ENCODE assay signal across 8 cellular contexts in genomic region chr11:108498816-108499408, GRCh38. TPM values are rescaled to one million over a fixed set of nuclear protein-coding genes. Genes with fewer than 3 reads are reported as not detected.
DNase-seq lines count a peak whose midpoint lies in the region; ATAC-seq and TF ChIP-seq lines count a peak whose summit lies in the region.

No MANE protein-coding gene starts in this region.

- ATAC-seq in central memory CD8-positive, alpha-beta T cell (replicated peaks; ENCODE audit: extremely low read depth, poor library complexity, severe bottlenecking): no peak
- ATAC-seq in GM18520 (IDR thresholded peaks at IDR 0.05; ENCODE audit: unreplicated experiment): no peak

- H3K27ac ChIP-seq in vagina: peak overlapping the region; percentile 98

- no peak for TF ChIP-seq CTCF in mesothelial cell of epicardium (IDR thresholded peaks at IDR 0.05; ENCODE audit: unreplicated experiment)
- TF ChIP-seq CTCF in vagina (IDR thresholded peaks at IDR 0.05): no peak

- H3K9me3 Mint-ChIP-seq in activated naive CD4-positive, alpha-beta T cell treated with anti-CD3 and anti-CD28 coated beads, Interleukin-2, amount 50 U/mL, for 24 hours: no peaks in the 10 kb centered on the region
- no peaks in the 10 kb centered on the region for H3K9me3 Mint-ChIP-seq in central memory CD8-positive, alpha-beta T cell
- no peaks in the 10 kb centered on the region for H3K9me3 Mint-ChIP-seq in mesothelial cell of epicardium

- no peak for DNase-seq in activated naive CD4-positive, alpha-beta T cell (lab: John Stamatoyannopoulos, UW)
- no peak for DNase-seq in central memory CD8-positive, alpha-beta T cell (ENCODE audit: low spot score in 2 of 2)
- DNase-seq in mesothelial cell of epicardium (ENCODE audit: low spot score in 2 of 2, unreplicated experiment in 2 of 2) (no peak), vagina (ENCODE audit: extremely low spot score in 2 of 2) (no peak), kidney glomerular epithelial cell (lab: John Stamatoyannopoulos, UW) (no peak), SW 1271 (lab: John Stamatoyannopoulos, UW) (no peak)

- peak overlapping the region; percentile 89 for H3K4me3 Mint-ChIP-seq in activated naive CD4-positive, alpha-beta T cell treated with anti-CD3 and anti-CD28 coated beads, Interleukin-2, amount 50 U/mL, for 24 hours
- peak overlapping the region; percentile 90 for H3K4me3 Mint-ChIP-seq in central memory CD8-positive, alpha-beta T cell
- peak overlapping the region; percentile 75 for H3K4me3 Mint-ChIP-seq in mesothelial cell of epicardium

- H3K36me3 ChIP-seq in vagina: no peaks in the 10 kb centered on the region

- H3K4me1 Mint-ChIP-seq in activated naive CD4-positive, alpha-beta T cell treated with anti-CD3 and anti-CD28 coated beads, Interleukin-2, amount 50 U/mL, for 24 hours: peaks cover 33% of the 10 kb centered on the region
- H3K4me1 Mint-ChIP-seq in central memory CD8-positive, alpha-beta T cell: peaks cover 18% of the 10 kb centered on the region
- H3K4me1 Mint-ChIP-seq in mesothelial cell of epicardium: peaks cover 53% of the 10 kb centered on the region

- H3K27me3 ChIP-seq in vagina: no peaks in the 10 kb centered on the region

- peak overlapping the region; percentile 59 to 92 for H3K4me3 ChIP-seq in vagina

- no peaks in the 10 kb centered on the region for H3K36me3 Mint-ChIP-seq in activated naive CD4-positive, alpha-beta T cell treated with anti-CD3 and anti-CD28 coated beads, Interleukin-2, amount 50 U/mL, for 24 hours
- H3K36me3 Mint-ChIP-seq in central memory CD8-positive, alpha-beta T cell (ENCODE audit: insufficient read depth): peaks cover 8% of the 10 kb centered on the region
- peaks cover 2% of the 10 kb centered on the region for H3K36me3 Mint-ChIP-seq in mesothelial cell of epicardium

- intact Hi-C loops in vagina (cut with DNase I): no loop called here

- H3K9me3 ChIP-seq in vagina: no peaks in the 10 kb centered on the region

- H3K27ac Mint-ChIP-seq in activated naive CD4-positive, alpha-beta T cell treated with anti-CD3 and anti-CD28 coated beads, Interleukin-2, amount 50 U/mL, for 24 hours: peak overlapping the region; percentile 92
- H3K27ac Mint-ChIP-seq in central memory CD8-positive, alpha-beta T cell (ENCODE audit: low read depth): peak overlapping the region; percentile 94
- H3K27ac Mint-ChIP-seq in mesothelial cell of epicardium: peak overlapping the region; percentile 91

- TF ChIP-seq POLR2A in vagina (IDR thresholded peaks at IDR 0.05): no peak

- no peaks in the 10 kb centered on the region for H3K27me3 Mint-ChIP-seq in activated naive CD4-positive, alpha-beta T cell treated with anti-CD3 and anti-CD28 coated beads, Interleukin-2, amount 50 U/mL, for 24 hours
- no peaks in the 10 kb centered on the region for H3K27me3 Mint-ChIP-seq in central memory CD8-positive, alpha-beta T cell
- no peaks in the 10 kb centered on the region for H3K27me3 Mint-ChIP-seq in mesothelial cell of epicardium (ENCODE audit: low read depth)

- peaks cover 41% of the 10 kb centered on the region for H3K4me1 ChIP-seq in vagina

RNA-seq across cellular contexts. Expression of gene POGLUT3, which starts 0.7 kb away (rescaled TPM):
- 39.6 to 41.5 TPM (median 40.1 TPM) in 3 replicates for total RNA-seq in mesothelial cell of epicardium
- total RNA-seq in vagina: 24.8 TPM

RNA-seq across cellular contexts. Expression of gene C11orf65, which starts 31.6 kb away (rescaled TPM):
- total RNA-seq in mesothelial cell of epicardium (1.00 to 1.6 TPM (median 1.1 TPM) in 3 replicates), vagina (0.25 TPM)
